In genomic region chr5:123511648-123512605, GRCh38 we compare ENCODE assay signal across 8 cellular contexts. TPM values are rescaled to one million over a fixed set of nuclear protein-coding genes. Genes with fewer than 3 reads are reported as not detected.
DNase-seq lines count a peak whose midpoint lies in the region; ATAC-seq, FAIRE-seq and TF ChIP-seq lines count a peak whose summit lies in the region.

TSS of gene CSNK1G3 (plus strand) at chr5:123512177. CDS start at chr5:123545664, 33,487 bp downstream.

- peak; percentile 84 for FAIRE-seq in HepG2 (lab: Jason Lieb, UNC)

- H3K4me2 ChIP-seq in HepG2 (ENCODE audit: low read depth, low read length): peak within 1 kb of the TSS; percentile 90

- in situ Hi-C loops in HepG2 (cut with HindIII; ENCODE audit: extremely low pct_ligation_motif_present, low pct_unique_long_range_greater_than_20kb): no loop called here

- H3K4me1 Mint-ChIP-seq in activated CD4-positive, alpha-beta memory T cell treated with anti-CD3 and anti-CD28 coated beads for 36 hours (ENCODE audit: low read depth): peaks cover 44% of the 10 kb centered on the region

- no peaks in the 10 kb centered on the region; a peak in 1 of 5 replicates for H3K27me3 ChIP-seq in HepG2 (ENCODE audit: control insufficient read depth in 1 of 2, insufficient read depth in 2 of 2, low read length in 2 of 2)

- peak within 1 kb of the TSS; percentile 99 for H3K4me3 Mint-ChIP-seq in activated CD4-positive, alpha-beta memory T cell treated with anti-CD3 and anti-CD28 coated beads for 36 hours

- peak within 1 kb of the TSS; percentile 89 to 96 (median 92) for H3K4me3 ChIP-seq in HepG2 (replicated peaks in 1 of 3; ENCODE audit: insufficient read depth in 1 of 3, low read depth in 2 of 3, low read length in 3 of 3)

- under 1% methylated on average over 38 of the region's 82 CpGs for WGBS in HepG2 (ENCODE audit: low lambda C conversion rate)

- peak within 1 kb of the TSS; percentile 84 for H3K9ac ChIP-seq in HepG2 (ENCODE audit: insufficient read depth, low read depth, low read length)

- H3K79me2 ChIP-seq in HepG2 (ENCODE audit: insufficient read depth, low read length): peaks cover 42% of the 10 kb centered on the region

- H3K36me3 Mint-ChIP-seq in activated CD4-positive, alpha-beta memory T cell treated with anti-CD3 and anti-CD28 coated beads for 36 hours: peaks cover 4% of the 10 kb centered on the region

- H3K27ac Mint-ChIP-seq in activated CD4-positive, alpha-beta memory T cell treated with anti-CD3 and anti-CD28 coated beads for 36 hours: peak within 1 kb of the TSS; percentile 98

- ATAC-seq in GM19395 (IDR thresholded peaks at IDR 0.05; ENCODE audit: unreplicated experiment) (peak; percentile 96), HG03565 (IDR thresholded peaks at IDR 0.05; ENCODE audit: unreplicated experiment) (peak; percentile 93), HepG2 (peak; percentile 97)

- peaks cover 39% of the 10 kb centered on the region for H3K4me1 ChIP-seq in HepG2 (ENCODE audit: insufficient read depth, low read length)

- POLR2A ChIA-PET in activated CD4-positive, alpha-beta memory T cell treated with anti-CD3 and anti-CD28 coated beads for 36 hours (lab: Charles Lee): interaction anchor here (0.6 to 4.1 kb wide), 9 partner anchors 14 to 89 kb away, joined by 3 to 69 read pairs (median 4); partner anchors contain the start of gene CEP120
- POLR2A ChIA-PET in HepG2 (lab: Yijun Ruan, JAX): interaction anchor here (0.7 to 4.5 kb wide), 15 partner anchors 11 to 666 kb away, joined by 3 to 50 read pairs (median 4); partner anchors contain the start of gene CEP120

- peaks cover 3% of the 10 kb centered on the region; the same call in 1 of the 2 replicates for H4K20me1 ChIP-seq in HepG2 (ENCODE audit: insufficient read depth, low read length)

- H3K27ac ChIP-seq in HepG2 (ENCODE audit: extremely low read length, insufficient read depth, low read length): peak within 1 kb of the TSS; percentile 89

- H3K9me3 ChIP-seq in HepG2 (ENCODE audit: low read length): no peaks in the 10 kb centered on the region

- peak; percentile 98 to 99 for TF ChIP-seq POLR2A in HepG2 (IDR thresholded peaks at IDR 0.05; ENCODE audit: insufficient read depth in 1 of 2, low read depth in 2 of 2, low read length in 2 of 2)

- H2AFZ ChIP-seq in HepG2 (ENCODE audit: low read length): no peak within 1 kb of the TSS

- peak; percentile 96 for DNase-seq in CD1c-positive myeloid dendritic cell (ENCODE audit: extremely low spot score)
- DNase-seq in NCI-H82 treated with DMSO at 0.1 percent for 48 hours (lab: John Stamatoyannopoulos, UW; ENCODE audit: unreplicated experiment): peak; percentile 88
- DNase-seq in activated CD4-positive, alpha-beta memory T cell treated with anti-CD3 and anti-CD28 coated beads for 36 hours: peak; percentile 97
- DNase-seq in dermis microvascular lymphatic vessel endothelial cell (ENCODE audit: low read depth in 2 of 2): peak; percentile 91 to 97
- DNase-seq in HepG2 (ENCODE audit: low spot score): peak; percentile 93
- DNase-seq in stimulated activated CD4-positive, alpha-beta T cell treated with anti-CD3 and anti-CD28 coated beads, Interleukin-4, amount 100 ng/mL, for 1 hour: peak; percentile 91

- TF ChIP-seq CTCF in HepG2 (CRISPR knock-in tag; IDR thresholded peaks at IDR 0.05): peak; percentile 27; the same call in 1 of the 2 replicates

- intact Hi-C loops in activated CD4-positive, alpha-beta memory T cell treated with anti-CD3 and anti-CD28 coated beads for 36 hours (cut with micrococcal nuclease): loop anchor here (1.0 to 10.0 kb wide), 9 partner anchors 47 to 1550 kb away; partner anchors contain the start of genes CEP120, SNX2, SNX24 and SRFBP1
- intact Hi-C loops in HepG2 (cut with micrococcal nuclease; ENCODE audit: unreplicated experiment): loop anchor here (5.0 to 10.0 kb wide), 2 partner anchors 100 to 667 kb away; partner anchors contain the start of gene SNX24

- peak in 1 of 2 experiments; percentile 50; a peak in 1 of 4 replicates for TF ChIP-seq EP300 in HepG2 (IDR thresholded peaks at IDR 0.05; ENCODE audit: low read depth in 2 of 2, low read length in 2 of 2)
- no peak for TF ChIP-seq EP300 in HepG2 (CRISPR knock-in tag; IDR thresholded peaks at IDR 0.05; ENCODE audit: borderline replicate concordance)

- no peaks in the 10 kb centered on the region for H3K36me3 ChIP-seq in HepG2 (replicated peaks in 1 of 2; ENCODE audit: control insufficient read depth in 1 of 2, insufficient read depth in 2 of 2, low read length in 2 of 2)

- H3K9me3 Mint-ChIP-seq in activated CD4-positive, alpha-beta memory T cell treated with anti-CD3 and anti-CD28 coated beads for 36 hours: no peaks in the 10 kb centered on the region

- peak; percentile 64 for TF ChIP-seq RAD21 in HepG2 (CRISPR knock-in tag; IDR thresholded peaks at IDR 0.05)

- no peaks in the 10 kb centered on the region for H3K27me3 Mint-ChIP-seq in activated CD4-positive, alpha-beta memory T cell treated with anti-CD3 and anti-CD28 coated beads for 36 hours

- CTCF ChIA-PET in activated CD4-positive, alpha-beta memory T cell treated with anti-CD3 and anti-CD28 coated beads for 36 hours (lab: Charles Lee): interaction anchor here (3.7 kb wide), 1 partner anchor 89 kb away, joined by 31 read pairs; the partner anchor contains the start of gene CEP120
- CTCF ChIA-PET in HepG2 (lab: Yijun Ruan, JAX; ENCODE audit: low intra/inter-chr PET ratio, low total read pairs): interaction anchor here (1.4 kb wide), 1 partner anchor 88 kb away, joined by 3 read pairs; no protein-coding TSS in a partner anchor

- BruUV-seq in HepG2 (replicated peaks; lab: Mats Ljungman, UMichigan): no TSS peak

TF ChIP-seq in HepG2, 621 proteins besides CTCF, POLR2A, EP300 and RAD21 (continues in another document):
- TF ChIP-seq RELA (CRISPR knock-in tag; IDR thresholded peaks at IDR 0.05) (no peak), XBP1 (CRISPR knock-in tag; IDR thresholded peaks at IDR 0.05) (no peak), NCOA5 (CRISPR knock-in tag; IDR thresholded peaks at IDR 0.05) (no peak), SATB2 (CRISPR knock-in tag; IDR thresholded peaks at IDR 0.05) (no peak), ZNF24 (IDR thresholded peaks at IDR 0.05) (peak; percentile 56), ASH2L (IDR thresholded peaks at IDR 0.05; ENCODE audit: insufficient read length, low read depth, low read length) (peak; percentile 90), ZSCAN31 (CRISPR knock-in tag; IDR thresholded peaks at IDR 0.05; ENCODE audit: low read depth) (peak; percentile 31; the same call in 1 of the 2 replicates), GATAD1 (CRISPR knock-in tag; IDR thresholded peaks at IDR 0.05) (peak; percentile 59; the same call in 1 of the 2 replicates), ELF4 (CRISPR knock-in tag; IDR thresholded peaks at IDR 0.05; ENCODE audit: borderline replicate concordance) (0 out of 2 replicates have a peak, but pooled peaks have one; percentile 50), GPBP1L1 (CRISPR knock-in tag; IDR thresholded peaks at IDR 0.05) (no peak), ZNF253 (CRISPR knock-in tag; IDR thresholded peaks at IDR 0.05; ENCODE audit: borderline replicate concordance) (no peak; the same call in 1 of the 2 replicates), ZNF446 (CRISPR knock-in tag; IDR thresholded peaks at IDR 0.05) (no peak), PLRG1 (conservative IDR thresholded peaks at IDR 0.05) (no peak), SOX6 (IDR thresholded peaks at IDR 0.05) (no peak), SOX6 (CRISPR knock-in tag; IDR thresholded peaks at IDR 0.05) (peak; percentile 62)

RNA-seq across cellular contexts. Expression of gene CSNK1G3, which starts in this region (rescaled TPM):
- total RNA-seq in activated CD4-positive, alpha-beta memory T cell treated with anti-CD3 and anti-CD28 coated beads for 36 hours: 10 to 100 TPM; 37.4 to 37.8 TPM
- total RNA-seq in dermis microvascular lymphatic vessel endothelial cell (29.4 and 29.6 TPM in 2 replicates), HepG2 (2016; rRNA removed; fragmentation: Illumina TruSeq; extraction: Trizol) (31.5 and 35.4 TPM in 2 replicates)
- 97.8 and 110 TPM in 2 replicates for total RNA-seq in HepG2 (2016; cell fraction: cytosol; rRNA removed; fragmentation: Illumina TruSeq; extraction: Trizol; ENCODE audit: low read depth)
- total RNA-seq in HepG2 (2016; cell fraction: insoluble cytoplasmic fraction; rRNA removed; fragmentation: Illumina TruSeq; extraction: Trizol): 29.7 and 30.5 TPM in 2 replicates
- total RNA-seq in HepG2 (2016; cell fraction: membrane; rRNA removed; fragmentation: Illumina TruSeq; extraction: Trizol): 52.6 and 53.8 TPM in 2 replicates
- total RNA-seq in HepG2 (2016; cell fraction: nucleus; rRNA removed; fragmentation: Illumina TruSeq; extraction: Trizol): 22.9 and 25.8 TPM in 2 replicates
- 11.3 and 12.8 TPM in 2 replicates for polyA plus RNA-seq in HepG2 (2011; rRNA removed)
- 5.5 and 9.1 TPM in 2 replicates for polyA plus RNA-seq in HepG2 (2011; cell fraction: cytosol; rRNA removed)
- 6.0 and 6.6 TPM in 2 replicates for polyA plus RNA-seq in HepG2 (2011; cell fraction: nucleus; rRNA removed)
- polyA plus RNA-seq in HepG2 (2012): 17.4 and 18.3 TPM in 2 replicates
- 3.0 and 3.4 TPM in 2 replicates for polyA plus RNA-seq in HepG2 (2016; cell fraction: cytosol; fragmentation: Illumina TruSeq; extraction: Trizol; ENCODE audit: low read depth)
- polyA plus RNA-seq in HepG2 (2016; cell fraction: insoluble cytoplasmic fraction; fragmentation: Illumina TruSeq; extraction: Trizol; ENCODE audit: low read depth): 25.8 and 27.6 TPM in 2 replicates
- 11.6 and 12.0 TPM in 2 replicates for polyA plus RNA-seq in HepG2 (2016; cell fraction: membrane; fragmentation: Illumina TruSeq; extraction: Trizol; ENCODE audit: low read depth)
- 15.2 and 15.7 TPM in 2 replicates for polyA plus RNA-seq in HepG2 (2016; cell fraction: nucleus; fragmentation: Illumina TruSeq; extraction: Trizol; ENCODE audit: insufficient read depth, low read depth)
- polyA minus RNA-seq in HepG2 (2011; rRNA and poly(A)+ RNA removed; ENCODE audit: low replicate concordance): 12.8 and 14.1 TPM in 2 replicates
- polyA minus RNA-seq in HepG2 (2011; cell fraction: cytosol; rRNA and poly(A)+ RNA removed): 30.2 and 40.0 TPM in 2 replicates
- 48.9 and 56.9 TPM in 2 replicates for polyA minus RNA-seq in HepG2 (2011; cell fraction: nucleus; rRNA and poly(A)+ RNA removed)

Comparison
In these comparisons a context has a peak if more than half of its experiments do, and no peak if none do; other contexts are left out.
1. Peak in every context shown above with its lines: DNase-seq, ATAC-seq, H3K4me3 ChIP-seq and H3K27ac ChIP-seq.